16 cellular contexts compared by ENCODE assay signal in the genomic region with DNA sequence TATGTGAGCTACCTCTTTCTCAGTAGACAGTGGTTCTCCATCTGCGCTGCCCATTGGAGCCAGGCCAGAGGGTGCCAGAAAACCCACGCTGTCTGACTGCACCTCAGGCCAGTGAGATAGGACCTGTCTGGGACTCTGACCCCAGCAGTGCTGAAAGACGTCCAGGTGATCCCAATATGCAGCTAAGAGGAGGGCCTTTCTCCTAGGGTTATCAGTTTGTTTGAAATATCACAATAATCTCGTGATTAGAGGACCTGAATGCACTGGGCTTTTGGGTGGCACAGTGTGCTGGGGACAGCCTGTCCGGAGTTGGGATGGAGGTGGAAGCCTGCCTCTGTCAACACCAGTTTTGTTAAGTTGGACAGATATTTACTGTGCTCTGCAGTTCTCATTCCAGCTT.
DNase-seq lines count a peak whose midpoint lies in the region; ATAC-seq, FAIRE-seq and TF ChIP-seq lines count a peak whose summit lies in the region.
"Had no signal": no experiment of that assay in that cellular context is flagged by ENCODE, and none has a peak within 500 bp of the region (broad histone marks: within the 10 kb centered on the region; RNA-seq: fewer than 3 reads in every experiment).

No MANE protein-coding gene starts in this region.

- WGBS in liver = 36% methylated on average over 5 of the region's 5 CpGs
- 75% methylated on average over 5 of the region's 5 CpGs for WGBS in HepG2 (ENCODE audit: low lambda C conversion rate)
- 84 to 94% methylated on average over 5 of the region's 5 CpGs for WGBS in sigmoid colon, 2 donors

- no peaks in the 10 kb centered on the region for H3K36me3 ChIP-seq in liver (ENCODE audit: control insufficient read depth in 4 of 4, insufficient read depth in 3 of 4, low read depth in 1 of 4, low read length in 3 of 4)
- peaks cover 0 to 4% of the 10 kb centered on the region in 2 experiments; a peak in 1 of 5 replicates for H3K36me3 ChIP-seq in HepG2 (replicated peaks in 1 of 2; ENCODE audit: control insufficient read depth in 1 of 2, insufficient read depth in 2 of 2, low read length in 2 of 2)
- no peaks in the 10 kb centered on the region for H3K36me3 ChIP-seq in sigmoid colon
- H3K36me3 ChIP-seq in Karpas-422 (ENCODE audit: insufficient read depth, low read length) = no peaks in the 10 kb centered on the region
- H3K36me3 ChIP-seq: Peyer's patch had no signal

- no peak for TF ChIP-seq POLR2A in HepG2 (IDR thresholded peaks at IDR 0.05; ENCODE audit: insufficient read depth in 1 of 2, low read depth in 2 of 2, low read length in 2 of 2)
- no peak for TF ChIP-seq POLR2A in sigmoid colon (IDR thresholded peaks at IDR 0.05)

- no peak overlapping the region for H3K4me2 ChIP-seq in HepG2 (ENCODE audit: low read depth, low read length)
- no peak overlapping the region for H3K4me2 ChIP-seq in Karpas-422 (ENCODE audit: low read depth, low read length, poor library complexity, severe bottlenecking)

- H3K9me3 ChIP-seq in liver (ENCODE audit: control insufficient read depth in 4 of 4, low read length in 3 of 4) (no peaks in the 10 kb centered on the region), HepG2 (ENCODE audit: low read length) (no peaks in the 10 kb centered on the region), sigmoid colon (no peaks in the 10 kb centered on the region), Karpas-422 (ENCODE audit: low read length) (no peaks in the 10 kb centered on the region)
- H3K9me3 ChIP-seq: Peyer's patch had no signal

- peak overlapping the region; percentile 66 to 81 for H3K27ac ChIP-seq in liver (ENCODE audit: low read depth in 1 of 2, low read length in 2 of 2)
- no peak overlapping the region for H3K27ac ChIP-seq in HepG2 (ENCODE audit: extremely low read length, insufficient read depth, low read length)
- peak overlapping the region in 1 of 4 donors; percentile 49 for H3K27ac ChIP-seq in sigmoid colon
- no peak overlapping the region for H3K27ac ChIP-seq in Karpas-422 (ENCODE audit: low read length)
- H3K27ac ChIP-seq: Peyer's patch had no signal

- intact Hi-C loops in HepG2 (cut with micrococcal nuclease; ENCODE audit: unreplicated experiment) (no loop called here), Right ventricle myocardium superior (cut with DNase I) (no loop called here), sigmoid colon (cut with DNase I) (no loop called here)

- TF ChIP-seq RAD21 in liver (IDR thresholded peaks at IDR 0.05) (peak; percentile 69), HepG2 (CRISPR knock-in tag; IDR thresholded peaks at IDR 0.05) (no peak)

- no peaks in the 10 kb centered on the region for H4K20me1 ChIP-seq in HepG2 (ENCODE audit: insufficient read depth, low read length)
- H4K20me1 ChIP-seq in Karpas-422 (ENCODE audit: insufficient read depth, low read depth, low read length) = no peaks in the 10 kb centered on the region

- H3K4me3 ChIP-seq in liver (ENCODE audit: low read depth in 1 of 3, low read length in 3 of 3) (no peak overlapping the region), HepG2 (replicated peaks in 1 of 3; ENCODE audit: insufficient read depth in 1 of 3, low read depth in 2 of 3, low read length in 3 of 3) (no peak overlapping the region), sigmoid colon (no peak overlapping the region), Karpas-422 (ENCODE audit: low read length) (no peak overlapping the region)
- H3K4me3 ChIP-seq: Peyer's patch had no signal

- H2AFZ ChIP-seq in HepG2 (ENCODE audit: low read length) (no peak overlapping the region), Karpas-422 (ENCODE audit: low read length) (no peak overlapping the region)

- POLR2A ChIA-PET in HepG2 (lab: Yijun Ruan, JAX) = no interaction called here

- H3K9me2 ChIP-seq in Karpas-422 (replicated peaks; ENCODE audit: insufficient read depth, low read length) = no peaks in the 10 kb centered on the region

- no peak for DNase-seq in HepG2 (ENCODE audit: low spot score)
- DNase-seq in Right ventricle myocardium superior = no peak
- peak; percentile 50 for DNase-seq in sigmoid colon
- DNase-seq in RCC 7860 (ENCODE audit: low spot score) = no peak
- no peak for DNase-seq in effector CD4-positive, alpha-beta T cell
- DNase-seq in NCI-H1105 treated with DMSO at 0.1 percent for 48 hours (lab: John Stamatoyannopoulos, UW) = no peak
- DNase-seq in Karpas-422 = no peak
- DNase-seq: AML-193; CD8-positive, alpha-beta memory T cell; Kasumi-1; NCI-H1417; NCI-H2029 treated with DMSO at 0.1 percent for 48 hours; NCI-H510A treated with DMSO at 0.1 percent for 48 hours; Peyer's patch; SIG-M5 had no signal

- no peak for TF ChIP-seq EP300 in HepG2 (IDR thresholded peaks at IDR 0.05; ENCODE audit: low read depth in 2 of 2, low read length in 2 of 2)
- TF ChIP-seq EP300 in HepG2 (CRISPR knock-in tag; IDR thresholded peaks at IDR 0.05; ENCODE audit: borderline replicate concordance) = no peak
- TF ChIP-seq EP300 in sigmoid colon (IDR thresholded peaks at IDR 0.05) = no peak

- H3K79me2 ChIP-seq in HepG2 (ENCODE audit: insufficient read depth, low read length) = no peaks in the 10 kb centered on the region
- H3K79me2 ChIP-seq in Karpas-422 (ENCODE audit: low read length) = no peaks in the 10 kb centered on the region

- BruUV-seq in HepG2 (replicated peaks; lab: Mats Ljungman, UMichigan) = no TSS peak

- in situ Hi-C loops in HepG2 (cut with HindIII; ENCODE audit: extremely low pct_ligation_motif_present, low pct_unique_long_range_greater_than_20kb) = no loop called here

- FAIRE-seq in HepG2 (lab: Jason Lieb, UNC) = no peak
- FAIRE-seq in RCC 7860 (lab: Jason Lieb, UNC) = no peak

- H3K9ac ChIP-seq in liver (ENCODE audit: low read depth in 1 of 2, low read length in 2 of 2) (no peak overlapping the region), HepG2 (ENCODE audit: insufficient read depth, low read depth, low read length) (no peak overlapping the region), Karpas-422 (ENCODE audit: low read length) (no peak overlapping the region)

- peaks cover 9 to 37% (median 29%) of the 10 kb centered on the region in 4 donors for H3K4me1 ChIP-seq in liver (ENCODE audit: control insufficient read depth in 4 of 4, insufficient read depth in 4 of 4, low read length in 3 of 4)
- peaks cover 9% of the 10 kb centered on the region for H3K4me1 ChIP-seq in HepG2 (ENCODE audit: insufficient read depth, low read length)
- H3K4me1 ChIP-seq in sigmoid colon = peaks cover 0 to 24% (median 0%) of the 10 kb centered on the region in 4 donors
- peaks cover 9% of the 10 kb centered on the region for H3K4me1 ChIP-seq in Karpas-422 (ENCODE audit: low read length)
- H3K4me1 ChIP-seq: Peyer's patch had no signal

- ATAC-seq in HepG2 (no peak), Right ventricle myocardium superior (ENCODE audit: poor library complexity) (peak; percentile 40)

- TF ChIP-seq CTCF in liver (IDR thresholded peaks at IDR 0.05; ENCODE audit: low read depth, low read length, missing input control) = no peak
- no peak for TF ChIP-seq CTCF in HepG2 (CRISPR knock-in tag; IDR thresholded peaks at IDR 0.05)
- no peak for TF ChIP-seq CTCF in sigmoid colon (IDR thresholded peaks at IDR 0.05)

- CTCF ChIA-PET in HepG2 (lab: Yijun Ruan, JAX; ENCODE audit: low intra/inter-chr PET ratio, low total read pairs) = no interaction called here

- H3K27me3 ChIP-seq in liver (ENCODE audit: control insufficient read depth in 4 of 4, insufficient read depth in 4 of 4, low read length in 3 of 4) (no peaks in the 10 kb centered on the region), HepG2 (ENCODE audit: control insufficient read depth in 1 of 2, insufficient read depth in 2 of 2, low read length in 2 of 2) (no peaks in the 10 kb centered on the region), sigmoid colon (no peaks in the 10 kb centered on the region), Karpas-422 (ENCODE audit: low read length) (no peaks in the 10 kb centered on the region)
- H3K27me3 ChIP-seq: Peyer's patch had no signal

TF ChIP-seq in liver, 16 proteins besides CTCF, POLR2A, EP300 and RAD21 (continues in another document):
- TF ChIP-seq, protein P1, sequence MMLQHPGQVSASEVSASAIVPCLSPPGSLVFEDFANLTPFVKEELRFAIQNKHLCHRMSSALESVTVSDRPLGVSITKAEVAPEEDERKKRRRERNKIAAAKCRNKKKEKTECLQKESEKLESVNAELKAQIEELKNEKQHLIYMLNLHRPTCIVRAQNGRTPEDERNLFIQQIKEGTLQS (IDR thresholded peaks at IDR 0.05) = peak; percentile 42
- peak; percentile 79 for TF ChIP-seq FOXA2 (IDR thresholded peaks at IDR 0.05)
- TF ChIP-seq JUND (IDR thresholded peaks at IDR 0.05) = peak; percentile 79 to 91
- no peak for TF ChIP-seq EGR1 (IDR thresholded peaks at IDR 0.05; ENCODE audit: low read depth in 2 of 2)
- TF ChIP-seq TAF1 (conservative IDR thresholded peaks at IDR 0.05) = no peak

TF ChIP-seq in HepG2, 621 proteins besides CTCF, POLR2A, EP300 and RAD21:
- no peak for TF ChIP-seq DNMT3B (CRISPR knock-in tag; conservative IDR thresholded peaks at IDR 0.05)
- TF ChIP-seq, protein P2, sequence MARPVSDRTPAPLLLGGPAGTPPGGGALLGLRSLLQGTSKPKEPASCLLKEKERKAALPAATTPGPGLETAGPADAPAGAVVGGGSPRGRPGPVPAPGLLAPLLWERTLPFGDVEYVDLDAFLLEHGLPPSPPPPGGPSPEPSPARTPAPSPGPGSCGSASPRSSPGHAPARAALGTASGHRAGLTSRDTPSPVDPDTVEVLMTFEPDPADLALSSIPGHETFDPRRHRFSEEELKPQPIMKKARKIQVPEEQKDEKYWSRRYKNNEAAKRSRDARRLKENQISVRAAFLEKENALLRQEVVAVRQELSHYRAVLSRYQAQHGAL (CRISPR knock-in tag; IDR thresholded peaks at IDR 0.05; ENCODE audit: not compliant biosample characterization) = no peak
- no peak for TF ChIP-seq ZNF143 (CRISPR knock-in tag; IDR thresholded peaks at IDR 0.05)
- TF ChIP-seq DDIT3 (CRISPR knock-in tag; IDR thresholded peaks at IDR 0.05) = no peak
- no peak for TF ChIP-seq ZBTB7A (CRISPR knock-in tag; IDR thresholded peaks at IDR 0.05)

Comparison
In these comparisons a context has a peak if more than half of its experiments do, and no peak if none do; other contexts are left out.
1. H3K27ac ChIP-seq: peak in liver (2 of 2); none in HepG2 (single experiment) and Karpas-422 (single experiment).